ENCODE assay signal across 8 cellular contexts in the genomic region with DNA sequence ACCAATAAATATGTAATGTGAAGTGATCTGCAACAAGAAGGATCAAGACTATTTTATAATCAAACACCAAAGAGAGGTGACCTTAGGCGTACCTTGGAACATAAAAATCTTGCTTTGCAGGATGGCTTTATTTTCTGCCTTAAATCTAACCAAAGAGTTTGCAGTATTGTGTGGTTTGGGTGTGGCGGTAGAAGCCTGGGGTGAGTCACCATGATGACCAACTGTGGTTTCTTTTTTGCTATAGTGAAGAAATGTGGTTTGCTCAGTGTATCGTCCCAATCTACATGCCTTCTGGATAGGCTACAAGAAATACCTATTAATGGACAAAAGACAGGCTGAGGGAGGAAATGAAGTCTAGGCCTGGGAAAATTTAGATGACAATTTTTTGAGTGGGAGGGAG. TPM values are rescaled to one million over a fixed set of nuclear protein-coding genes. Genes with fewer than 3 reads are reported as not detected.
DNase-seq lines count a peak whose midpoint lies in the region; ATAC-seq and TF ChIP-seq lines count a peak whose summit lies in the region.

No MANE protein-coding gene starts in this region.

- TF ChIP-seq POLR2A in GM18505 (IDR thresholded peaks at IDR 0.05; ENCODE audit: borderline replicate concordance, extremely low read depth, insufficient read depth, insufficient read length) (no peak), HCT116 (IDR thresholded peaks at IDR 0.05; ENCODE audit: borderline replicate concordance, extremely low read depth, insufficient read depth, insufficient read length) (no peak), gastrocnemius medialis (IDR thresholded peaks at IDR 0.05) (no peak)

- H3K79me2 ChIP-seq in HCT116 (ENCODE audit: insufficient read depth, low read length) (no peaks in the 10 kb centered on the region), Loucy (ENCODE audit: insufficient read depth, low read length) (no peaks in the 10 kb centered on the region)

- DNase-seq in HCT116 (ENCODE audit: low read depth, low spot score), result peak; percentile 84
- DNase-seq in activated T-cell treated with anti-CD3 and anti-CD28 coated beads for 48 hours (ENCODE audit: low read depth), result peak; percentile 24
- peak; percentile 77 for DNase-seq in hepatic stellate cell (ENCODE audit: low spot score)
- DNase-seq in HAP-1 (ENCODE audit: low spot score in 2 of 2), result no peak
- no peak for DNase-seq in hippocampal formation (lab: John Stamatoyannopoulos, UW)
- DNase-seq in gastrocnemius medialis, result no peak

- no TSS peak for BruUV-seq in HCT116 (replicated peaks; lab: Mats Ljungman, UMichigan)

- CTCF ChIA-PET in HCT116 (lab: Charles Lee), result no interaction called here

- H3K4me3 ChIP-seq in HCT116 (replicated peaks in 1 of 2; ENCODE audit: low read depth in 1 of 2, low read length in 2 of 2) (peak overlapping the region in 1 of 2 experiments; percentile 28; a peak in 1 of 4 replicates), Loucy (ENCODE audit: low read length, poor library complexity, severe bottlenecking) (no peak overlapping the region), HAP-1 (no peak overlapping the region), gastrocnemius medialis (no peak overlapping the region)

- H3K36me3 ChIP-seq in HCT116 (ENCODE audit: control insufficient read depth in 1 of 2, insufficient read depth in 2 of 2, low read length in 2 of 2) (no peaks in the 10 kb centered on the region), Loucy (ENCODE audit: insufficient read depth, low read length) (no peaks in the 10 kb centered on the region), HAP-1 (replicated peaks) (no peaks in the 10 kb centered on the region), gastrocnemius medialis (no peaks in the 10 kb centered on the region)

- peak overlapping the region; percentile 66 for H3K4me2 ChIP-seq in HCT116 (ENCODE audit: low read length)
- H3K4me2 ChIP-seq in Loucy (ENCODE audit: low read depth, low read length, poor library complexity, severe bottlenecking), result peak overlapping the region; percentile 55

- H4K20me1 ChIP-seq in HCT116 (ENCODE audit: insufficient read depth) (no peaks in the 10 kb centered on the region), Loucy (ENCODE audit: insufficient read depth, low read length, poor library complexity, severe bottlenecking) (no peaks in the 10 kb centered on the region)

- H3K4me1 ChIP-seq in HCT116 (ENCODE audit: control insufficient read depth in 1 of 2, insufficient read depth in 2 of 2, low read length in 2 of 2) (peaks cover 21 to 66% of the 10 kb centered on the region in 2 experiments), Loucy (ENCODE audit: insufficient read depth, low read length, poor library complexity, severe bottlenecking) (peaks cover 38% of the 10 kb centered on the region), HAP-1 (peaks cover 9% of the 10 kb centered on the region), gastrocnemius medialis (peaks cover 3 to 9% of the 10 kb centered on the region in 2 donors)

- no peak for TF ChIP-seq CTCF in HCT116 (IDR thresholded peaks at IDR 0.05 in 2 of 3, conservative IDR thresholded peaks at IDR 0.05 in 1 of 3; ENCODE audit: borderline replicate concordance in 1 of 3, insufficient read depth in 1 of 3, low read depth in 2 of 3, low read length in 2 of 3)
- TF ChIP-seq CTCF in Loucy (conservative IDR thresholded peaks at IDR 0.05; ENCODE audit: low read length), result no peak
- TF ChIP-seq CTCF in gastrocnemius medialis (IDR thresholded peaks at IDR 0.05 in 4 of 5, conservative IDR thresholded peaks at IDR 0.05 in 1 of 5), result no peak

- no peaks in the 10 kb centered on the region for H3K9me2 ChIP-seq in HCT116 (ENCODE audit: insufficient read depth)
- H3K9me2 ChIP-seq in Loucy (replicated peaks; ENCODE audit: low read depth, low read length), result no peaks in the 10 kb centered on the region

- H3K27ac ChIP-seq in HCT116 (ENCODE audit: low read depth, low read length) (no peak overlapping the region; the same call in 1 of the 2 replicates), gastrocnemius medialis (no peak overlapping the region)

- TF ChIP-seq RAD21 in HCT116 (IDR thresholded peaks at IDR 0.05; ENCODE audit: low read depth), result peak; percentile 25; the same call in 1 of the 2 replicates

- peak; percentile 73 for ATAC-seq in GM18505 (IDR thresholded peaks at IDR 0.05; ENCODE audit: unreplicated experiment)
- peak; percentile 66 for ATAC-seq in HCT116
- ATAC-seq in gastrocnemius medialis, result no peak

- H3F3A ChIP-seq in Loucy (ENCODE audit: low read depth), result peaks cover 8% of the 10 kb centered on the region; the same call in 1 of the 2 replicates

- RAD21 ChIA-PET in HCT116 (lab: Charles Lee; ENCODE audit: low non-redundant PET in 1 of 2, low total read pairs in 2 of 2, uncharacterized antibody in 2 of 2, unreplicated experiment in 2 of 2), result no interaction called here

- H3K9me3 ChIP-seq in HCT116 (ENCODE audit: control insufficient read depth in 1 of 2, insufficient read depth in 1 of 2, low read depth in 1 of 2, low read length in 2 of 2) (no peaks in the 10 kb centered on the region), Loucy (ENCODE audit: insufficient read depth, low read depth, low read length) (no peaks in the 10 kb centered on the region), HAP-1 (no peaks in the 10 kb centered on the region), gastrocnemius medialis (no peaks in the 10 kb centered on the region)

- H2AFZ ChIP-seq in HCT116 (ENCODE audit: low read depth, low read length, poor library complexity, severe bottlenecking) (peak overlapping the region; percentile 76), Loucy (ENCODE audit: low read length) (no peak overlapping the region)

- POLR2A ChIA-PET in HCT116 (lab: Charles Lee), result no interaction called here

- H3K9ac ChIP-seq in HCT116 (ENCODE audit: low read length), result no peak overlapping the region; the same call in 1 of the 2 replicates
- H3K9ac ChIP-seq in Loucy (ENCODE audit: low read depth, low read length, poor library complexity, severe bottlenecking), result no peak overlapping the region

- intact Hi-C loops in HCT116 (cut with micrococcal nuclease), result no loop called here
- intact Hi-C loops in gastrocnemius medialis (cut with DNase I; ENCODE audit: low total_unique reads), result no loop called here

- in situ Hi-C loops in HAP-1 (cut with MboI; ENCODE audit: low sequenced_read_pairs), result no loop called here
- in situ Hi-C loops in gastrocnemius medialis (cut with MboI; ENCODE audit: low sequenced_read_pairs in 4 of 4), result no loop called here

- H3K27me3 ChIP-seq in HCT116 (ENCODE audit: insufficient read depth, low read length) (no peaks in the 10 kb centered on the region), Loucy (ENCODE audit: insufficient read depth, low read length, poor library complexity, severe bottlenecking) (no peaks in the 10 kb centered on the region), HAP-1 (ENCODE audit: low read depth) (no peaks in the 10 kb centered on the region), gastrocnemius medialis (no peaks in the 10 kb centered on the region)

TF ChIP-seq in HCT116, 20 proteins besides CTCF, POLR2A, EP300 and RAD21 (continues in another document):
- TF ChIP-seq POLR2AphosphoS5 (IDR thresholded peaks at IDR 0.05; ENCODE audit: low read depth, low read length) (peak; percentile 36; the same call in 1 of the 2 replicates), EZH2phosphoT487 (IDR thresholded peaks at IDR 0.05; ENCODE audit: borderline replicate concordance) (no peak), ZBTB33 (IDR thresholded peaks at IDR 0.05; ENCODE audit: extremely low read depth, insufficient replicate concordance, low read length) (peak; percentile 67), MAX (IDR thresholded peaks at IDR 0.05) (peak; percentile 56), EZH2 (IDR thresholded peaks at IDR 0.05) (no peak), SIN3A (IDR thresholded peaks at IDR 0.05; ENCODE audit: low read depth) (0 out of 2 replicates have a peak, but pooled peaks have one; percentile 38), CBX3 (IDR thresholded peaks at IDR 0.05; ENCODE audit: low read depth) (peak; percentile 90), ZFX (IDR thresholded peaks at IDR 0.05) (no peak), TCF7L2 (IDR thresholded peaks at IDR 0.05; ENCODE audit: borderline replicate concordance, extremely low read depth, insufficient read depth, insufficient read length) (no peak), ATF3 (IDR thresholded peaks at IDR 0.05) (no peak), SRF (IDR thresholded peaks at IDR 0.05; ENCODE audit: low read depth) (peak; percentile 70; the same call in 1 of the 2 replicates)

RNA-seq across cellular contexts. Expression of gene CAST, which starts 5.1 kb away (rescaled TPM):
- total RNA-seq in HCT116 (2021; ENCODE audit: unreplicated experiment) (142 TPM), gastrocnemius medialis (100 to 1,000 TPM; 321 to 971 (median 445) TPM)
- 65.3 and 82.7 TPM in 2 replicates for polyA plus RNA-seq in HCT116 (2012)

Comparison
In these comparisons a context has a peak if more than half of its experiments do, and no peak if none do; other contexts are left out.
1. ATAC-seq: peak in GM18505 (single experiment) and HCT116 (single experiment); none in gastrocnemius medialis (0 of 2).
2. DNase-seq: peak in HCT116 (single experiment), activated T-cell treated with anti-CD3 and anti-CD28 coated beads for 48 hours (single experiment) and hepatic stellate cell (single experiment); none in HAP-1 (0 of 2), hippocampal formation (0 of 2) and gastrocnemius medialis (0 of 2).